8 cellular contexts compared by ENCODE assay signal in genomic region chr12:92987362-92987761, GRCh38. TPM values are rescaled to one million over a fixed set of nuclear protein-coding genes. Genes with fewer than 3 reads are reported as not detected.
DNase-seq lines count a peak whose midpoint lies in the region; ATAC-seq and TF ChIP-seq lines count a peak whose summit lies in the region.

No MANE protein-coding gene starts in this region.

- peak; percentile 69 for TF ChIP-seq CTCF in A673 (conservative IDR thresholded peaks at IDR 0.05; ENCODE audit: low read depth, low read length)
- TF ChIP-seq CTCF in HL-60 (IDR thresholded peaks at IDR 0.05; ENCODE audit: insufficient read depth, low read length) = peak; percentile 8
- peak in 6 of 7 experiments; percentile 32 to 83 (median 74) for TF ChIP-seq CTCF in body of pancreas (IDR thresholded peaks at IDR 0.05)

- intact Hi-C loops in A673 (cut with micrococcal nuclease; ENCODE audit: unreplicated experiment) = loop anchor here (1.0 to 5.0 kb wide), 4 partner anchors 110 to 409 kb away; no protein-coding TSS in a partner anchor
- intact Hi-C loops in body of pancreas (cut with DNase I) = loop anchor here (10.0 kb wide), 1 partner anchor 407 kb away; no protein-coding TSS in a partner anchor

- POLR2A ChIA-PET in A673 (lab: Charles Lee; ENCODE audit: low non-redundant PET) = no interaction called here

- 3 to 5% methylated on average over 3 of the region's 3 CpGs for WGBS in body of pancreas, 2 donors

- peak overlapping the region; percentile 35 for H3K27ac ChIP-seq in A673 (ENCODE audit: low read depth, low read length, poor library complexity, severe bottlenecking)
- H3K27ac ChIP-seq in HL-60 (replicated peaks) = peak overlapping the region; percentile 52
- peak overlapping the region; percentile 26 to 77 (median 50) for H3K27ac ChIP-seq in body of pancreas
- H3K27ac ChIP-seq in skin epidermis = peak overlapping the region in 11 of 21 experiments; percentile 7 to 62 (median 26)

- H3K27me3 ChIP-seq in A673 (replicated peaks; ENCODE audit: insufficient read depth, low read depth, low read length, poor library complexity) (no peaks in the 10 kb centered on the region), HL-60 (ENCODE audit: insufficient read depth, poor library complexity, severe bottlenecking) (no peaks in the 10 kb centered on the region), body of pancreas (no peaks in the 10 kb centered on the region)

- H3K4me1 ChIP-seq in A673 (ENCODE audit: insufficient read depth, low read length, poor library complexity, severe bottlenecking) (peaks cover 7% of the 10 kb centered on the region), body of pancreas (peaks cover 31% of the 10 kb centered on the region)

- DNase-seq in A673 (ENCODE audit: low spot score) (peak; percentile 90), GM04503 (ENCODE audit: low read depth) (peak; percentile 65), HL-60 (ENCODE audit: low read depth in 1 of 2, low spot score in 1 of 2) (peak; percentile 52 to 63), NCI-H748 treated with DMSO at 0.1 percent for 48 hours (lab: John Stamatoyannopoulos, UW) (peak; percentile 69), body of pancreas (peak in 3 of 4 donors; percentile 27 to 67 (median 36)), iPS-NIHi11 (ENCODE audit: low spot score) (peak; percentile 42)
- no peak for DNase-seq in effector CD8-positive, alpha-beta T cell (lab: John Stamatoyannopoulos, UW)

- CTCF ChIA-PET in A673 (lab: Charles Lee) = interaction anchor here (0.6 to 2.2 kb wide), 10 partner anchors 30 to 432 kb away, joined by 3 to 21 read pairs (median 4); partner anchors contain the start of gene EEA1

- peaks cover 5% of the 10 kb centered on the region for H3K9me3 ChIP-seq in A673 (ENCODE audit: low read depth, low read length, poor library complexity, severe bottlenecking)
- no peaks in the 10 kb centered on the region for H3K9me3 ChIP-seq in body of pancreas

- no peak for TF ChIP-seq POLR2A in body of pancreas (IDR thresholded peaks at IDR 0.05)

- no TSS peak for BruUV-seq in A673 (replicated peaks; lab: Mats Ljungman, UMichigan)

- H3K4me3 ChIP-seq in A673 (ENCODE audit: low read depth, low read length, poor library complexity, severe bottlenecking) (no peak overlapping the region), HL-60 (replicated peaks; ENCODE audit: insufficient read depth, low read length) (peak overlapping the region; percentile 1), body of pancreas (no peak overlapping the region), skin epidermis (no peak overlapping the region)

- ATAC-seq in body of pancreas = peak; percentile 77

- H3K36me3 ChIP-seq in A673 (ENCODE audit: insufficient read depth, low read length, poor library complexity, severe bottlenecking) (no peaks in the 10 kb centered on the region), body of pancreas (replicated peaks in 1 of 2; ENCODE audit: insufficient read depth in 1 of 2, low read depth in 2 of 2) (no peaks in the 10 kb centered on the region)

RNA-seq across cellular contexts. Expression of gene EEA1, which starts 58.3 kb away (rescaled TPM):
- total RNA-seq in A673 (2021) = 33.2 and 35.7 TPM in 2 replicates
- 1 to 10 TPM; 5.9 to 7.3 TPM for total RNA-seq in body of pancreas

Comparison
In these comparisons a context has a peak if more than half of its experiments do, and no peak if none do; other contexts are left out.
1. CTCF ChIP-seq: peak in every context shown above with its lines; median percentile 74 in body of pancreas; 69 in A673; 8 in HL-60.